ENCODE assay signal across 1 cellular context in the genomic region with DNA sequence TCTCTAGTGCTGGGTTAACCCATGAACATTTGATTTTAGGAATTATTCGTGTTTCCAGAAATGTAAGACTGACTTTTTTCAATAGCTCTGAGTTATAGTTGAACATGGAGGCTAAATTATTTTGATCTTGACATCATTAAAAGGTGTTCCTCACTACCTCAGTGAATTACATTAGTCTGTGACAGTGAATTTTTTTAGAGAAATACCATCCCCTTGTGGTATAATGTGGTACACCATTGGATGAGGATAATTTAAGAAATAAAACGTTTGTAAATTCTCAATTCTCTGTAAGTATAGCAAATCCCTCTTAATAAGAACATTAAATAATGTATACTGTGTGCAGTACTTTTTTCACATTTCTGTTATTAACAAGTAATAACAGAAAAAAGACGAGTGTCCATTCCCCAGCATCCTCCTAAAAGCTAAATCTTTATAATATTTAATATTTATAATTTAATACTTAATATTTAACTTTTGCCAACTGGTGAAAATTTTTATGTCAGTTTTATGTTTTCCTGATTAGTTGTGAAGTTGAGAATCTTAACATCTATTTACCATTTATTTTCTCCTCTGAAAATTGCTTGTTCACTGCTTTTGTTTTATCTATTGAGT.
TF ChIP-seq lines count a peak whose summit lies in the region.

No MANE protein-coding gene starts in this region.

TF ChIP-seq in GM23338, 12 proteins besides CTCF, POLR2A, EP300 and RAD21 (continued from another document):
- no peak for TF ChIP-seq ZNF462 (CRISPR knock-in tag; IDR thresholded peaks at IDR 0.05)
